In the genomic region with DNA sequence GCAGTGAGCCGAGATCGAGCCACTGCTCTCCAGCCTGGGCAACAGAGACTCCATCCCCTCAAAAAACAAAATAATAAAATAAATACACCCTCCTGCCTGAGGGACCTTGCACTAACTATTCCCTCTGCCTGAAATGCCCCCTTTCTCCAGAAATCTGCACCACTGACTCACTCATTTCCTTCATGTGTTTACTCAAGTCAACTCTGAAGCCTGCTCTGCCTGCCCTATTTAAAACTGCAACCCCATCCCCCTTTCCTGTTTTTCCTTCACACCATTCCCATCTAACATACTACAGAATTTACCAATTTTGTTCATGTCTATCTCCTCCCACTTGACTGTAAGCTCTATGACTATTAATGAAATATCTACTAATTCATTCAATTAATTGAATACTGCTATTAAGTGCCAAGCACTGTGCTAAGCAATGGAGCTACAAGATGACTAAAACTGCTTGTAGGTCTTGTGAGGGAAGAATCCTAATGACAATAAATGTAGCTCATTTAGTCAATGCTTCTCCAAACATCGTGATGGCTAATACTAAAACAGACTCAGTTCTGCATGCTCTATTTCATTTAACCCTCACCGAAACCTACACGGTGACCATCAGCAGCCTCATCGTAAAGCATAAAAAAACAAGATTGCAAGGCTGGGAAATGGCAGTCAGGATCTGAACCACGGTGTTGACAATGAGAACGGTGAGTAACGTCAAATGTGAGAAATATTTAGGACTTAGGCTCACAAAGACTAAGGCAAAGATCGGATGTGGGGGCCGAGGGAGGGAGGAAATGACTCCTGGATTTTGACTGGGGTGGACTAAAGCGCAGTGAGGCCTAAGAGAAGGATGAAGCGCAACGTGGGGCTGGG, we compare ENCODE assay signal across 8 cellular contexts. TPM values are rescaled to one million over a fixed set of nuclear protein-coding genes. Genes with fewer than 3 reads are reported as not detected.
A peak's percentile ranks its signal among the peaks of the same experiment; 100 is the strongest.
DNase-seq lines count a peak whose midpoint lies in the region; ATAC-seq lines count a peak whose summit lies in the region.

No MANE protein-coding gene starts in this region.

- H3K36me3 Mint-ChIP-seq in activated CD4-positive, alpha-beta T cell treated with anti-CD3 and anti-CD28 coated beads, Interleukin-2, amount 10 ng/mL, durations not matched to agents 7 days and 5 days (ENCODE audit: low read depth), result peaks cover 17% of the 10 kb centered on the region

- peak overlapping the region; percentile 92 for H3K27ac Mint-ChIP-seq in activated CD4-positive, alpha-beta T cell treated with anti-CD3 and anti-CD28 coated beads, Interleukin-2, amount 10 ng/mL, durations not matched to agents 7 days and 5 days

- peaks cover 46% of the 10 kb centered on the region for H3K4me1 Mint-ChIP-seq in activated CD4-positive, alpha-beta T cell treated with anti-CD3 and anti-CD28 coated beads, Interleukin-2, amount 10 ng/mL, durations not matched to agents 7 days and 5 days

- H3K4me3 Mint-ChIP-seq in activated CD4-positive, alpha-beta T cell treated with anti-CD3 and anti-CD28 coated beads, Interleukin-2, amount 10 ng/mL, durations not matched to agents 7 days and 5 days, result peak overlapping the region; percentile 96

- ATAC-seq in GM21390 (IDR thresholded peaks at IDR 0.05; ENCODE audit: unreplicated experiment), result no peak

- H3K4me3 ChIP-seq in mononuclear cell (ENCODE audit: low read length), result peak overlapping the region; percentile 75

- POLR2A ChIA-PET in activated CD4-positive, alpha-beta T cell treated with anti-CD3 and anti-CD28 coated beads, Interleukin-2, amount 10 ng/mL, durations not matched to agents 7 days and 5 days (lab: Charles Lee), result interaction anchor here (1.1 kb wide), 1 partner anchor 245 kb away, joined by 5 read pairs; no protein-coding TSS in a partner anchor

- no peak for DNase-seq in activated CD4-positive, alpha-beta T cell treated with anti-CD3 and anti-CD28 coated beads, Interleukin-2, amount 10 ng/mL, durations not matched to agents 7 days and 5 days
- no peak for DNase-seq in activated CD4-positive, alpha-beta T cell treated with anti-CD3 and anti-CD28 coated beads for 48 hours
- peak; percentile 28 for DNase-seq in NCI-H460 (ENCODE audit: extremely low read depth, low read depth)
- DNase-seq in cerebellar cortex (ENCODE audit: low spot score), result peak; percentile 42
- DNase-seq in SK-N-DZ (ENCODE audit: low spot score), result no peak
- no peak for DNase-seq in NK-92 (lab: John Stamatoyannopoulos, UW; ENCODE audit: unreplicated experiment)

- H3K27me3 Mint-ChIP-seq in activated CD4-positive, alpha-beta T cell treated with anti-CD3 and anti-CD28 coated beads, Interleukin-2, amount 10 ng/mL, durations not matched to agents 7 days and 5 days, result peaks cover 3% of the 10 kb centered on the region

- H3K9me3 Mint-ChIP-seq in activated CD4-positive, alpha-beta T cell treated with anti-CD3 and anti-CD28 coated beads, Interleukin-2, amount 10 ng/mL, durations not matched to agents 7 days and 5 days, result no peaks in the 10 kb centered on the region

- H3K27me3 ChIP-seq in mononuclear cell (ENCODE audit: insufficient read depth, low read length), result no peaks in the 10 kb centered on the region

- no peaks in the 10 kb centered on the region for H3K9me3 ChIP-seq in mononuclear cell (ENCODE audit: low read depth, low read length)

- H3K4me1 ChIP-seq in mononuclear cell (ENCODE audit: insufficient read depth, low read length), result peaks cover 40% of the 10 kb centered on the region

- CTCF ChIA-PET in activated CD4-positive, alpha-beta T cell treated with anti-CD3 and anti-CD28 coated beads, Interleukin-2, amount 10 ng/mL, durations not matched to agents 7 days and 5 days (lab: Charles Lee), result interaction anchor here (0.6 to 3.2 kb wide), 9 partner anchors 9 to 1110 kb away, joined by 3 to 18 read pairs (median 5); a partner anchor contains a TSS

RNA-seq across cellular contexts. Expression of a gene that starts 0.7 kb away (rescaled TPM):
- total RNA-seq in activated CD4-positive, alpha-beta T cell treated with anti-CD3 and anti-CD28 coated beads, Interleukin-2, amount 10 ng/mL, durations not matched to agents 7 days and 5 days, result 10 to 100 TPM; 30.4 to 36.3 TPM
- 6.2 and 8.6 TPM in 2 replicates for total RNA-seq in NCI-H460 (2014; rRNA removed; shearing (Covaris generic))
- 8.9 and 10.5 TPM in 2 replicates for polyA plus RNA-seq in NCI-H460 (2014; cell fraction: nucleus; rRNA removed)
- 2.9 TPM for total RNA-seq in mononuclear cell
- polyA plus RNA-seq in SK-N-DZ (2014; cell fraction: cytosol; rRNA removed), result 6.7 and 9.1 TPM in 2 replicates
- 11.0 and 11.9 TPM in 2 replicates for polyA plus RNA-seq in SK-N-DZ (2014; cell fraction: nucleus; rRNA removed)

RNA-seq across cellular contexts. Expression of a gene that starts 35.9 kb away (rescaled TPM):
- total RNA-seq in activated CD4-positive, alpha-beta T cell treated with anti-CD3 and anti-CD28 coated beads, Interleukin-2, amount 10 ng/mL, durations not matched to agents 7 days and 5 days, result 10 to 100 TPM; 64.8 to 64.9 TPM
- 34.3 and 37.3 TPM in 2 replicates for total RNA-seq in NCI-H460 (2014; rRNA removed; shearing (Covaris generic))
- 19.5 and 21.4 TPM in 2 replicates for polyA plus RNA-seq in NCI-H460 (2014; cell fraction: nucleus; rRNA removed)
- total RNA-seq in mononuclear cell, result 46.9 TPM
- 26.2 and 33.5 TPM in 2 replicates for polyA plus RNA-seq in SK-N-DZ (2014; cell fraction: cytosol; rRNA removed)
- 13.3 and 19.3 TPM in 2 replicates for polyA plus RNA-seq in SK-N-DZ (2014; cell fraction: nucleus; rRNA removed)

RNA-seq across cellular contexts. Expression of a gene that starts 58.3 kb away (rescaled TPM):
- 100 to 1,000 TPM; 174 to 183 TPM for total RNA-seq in activated CD4-positive, alpha-beta T cell treated with anti-CD3 and anti-CD28 coated beads, Interleukin-2, amount 10 ng/mL, durations not matched to agents 7 days and 5 days
- 39.2 and 45.1 TPM in 2 replicates for total RNA-seq in NCI-H460 (2014; rRNA removed; shearing (Covaris generic))
- 53.2 and 55.3 TPM in 2 replicates for polyA plus RNA-seq in NCI-H460 (2014; cell fraction: nucleus; rRNA removed)
- 54.7 TPM for total RNA-seq in mononuclear cell
- 115 and 123 TPM in 2 replicates for polyA plus RNA-seq in SK-N-DZ (2014; cell fraction: cytosol; rRNA removed)
- polyA plus RNA-seq in SK-N-DZ (2014; cell fraction: nucleus; rRNA removed), result 73.1 and 117 TPM in 2 replicates

Comparison
In these comparisons a context has a peak if more than half of its experiments do, and no peak if none do; other contexts are left out.
1. DNase-seq: peak in NCI-H460 (single experiment) and cerebellar cortex (single experiment); none in activated CD4-positive, alpha-beta T cell treated with anti-CD3 and anti-CD28 coated beads, Interleukin-2, amount 10 ng/mL, durations not matched to agents 7 days and 5 days (single experiment), activated CD4-positive, alpha-beta T cell treated with anti-CD3 and anti-CD28 coated beads for 48 hours (single experiment), SK-N-DZ (single experiment) and NK-92 (single experiment).